1 cellular context compared by ENCODE assay signal in genomic region chr20:54168961-54169862, GRCh38.
TF ChIP-seq lines count a peak whose summit lies in the region.

No MANE protein-coding gene starts in this region.

TF ChIP-seq in HepG2, 621 proteins besides CTCF, POLR2A, EP300 and RAD21 (continued from another document):
- TF ChIP-seq, protein P1, sequence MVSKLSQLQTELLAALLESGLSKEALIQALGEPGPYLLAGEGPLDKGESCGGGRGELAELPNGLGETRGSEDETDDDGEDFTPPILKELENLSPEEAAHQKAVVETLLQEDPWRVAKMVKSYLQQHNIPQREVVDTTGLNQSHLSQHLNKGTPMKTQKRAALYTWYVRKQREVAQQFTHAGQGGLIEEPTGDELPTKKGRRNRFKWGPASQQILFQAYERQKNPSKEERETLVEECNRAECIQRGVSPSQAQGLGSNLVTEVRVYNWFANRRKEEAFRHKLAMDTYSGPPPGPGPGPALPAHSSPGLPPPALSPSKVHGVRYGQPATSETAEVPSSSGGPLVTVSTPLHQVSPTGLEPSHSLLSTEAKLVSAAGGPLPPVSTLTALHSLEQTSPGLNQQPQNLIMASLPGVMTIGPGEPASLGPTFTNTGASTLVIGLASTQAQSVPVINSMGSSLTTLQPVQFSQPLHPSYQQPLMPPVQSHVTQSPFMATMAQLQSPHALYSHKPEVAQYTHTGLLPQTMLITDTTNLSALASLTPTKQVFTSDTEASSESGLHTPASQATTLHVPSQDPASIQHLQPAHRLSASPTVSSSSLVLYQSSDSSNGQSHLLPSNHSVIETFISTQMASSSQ (IDR thresholded peaks at IDR 0.05; ENCODE audit: low read depth) = no peak
- TF ChIP-seq, protein P1 (CRISPR knock-in tag; IDR thresholded peaks at IDR 0.05; ENCODE audit: borderline replicate concordance) = no peak
- TF ChIP-seq, protein P2, sequence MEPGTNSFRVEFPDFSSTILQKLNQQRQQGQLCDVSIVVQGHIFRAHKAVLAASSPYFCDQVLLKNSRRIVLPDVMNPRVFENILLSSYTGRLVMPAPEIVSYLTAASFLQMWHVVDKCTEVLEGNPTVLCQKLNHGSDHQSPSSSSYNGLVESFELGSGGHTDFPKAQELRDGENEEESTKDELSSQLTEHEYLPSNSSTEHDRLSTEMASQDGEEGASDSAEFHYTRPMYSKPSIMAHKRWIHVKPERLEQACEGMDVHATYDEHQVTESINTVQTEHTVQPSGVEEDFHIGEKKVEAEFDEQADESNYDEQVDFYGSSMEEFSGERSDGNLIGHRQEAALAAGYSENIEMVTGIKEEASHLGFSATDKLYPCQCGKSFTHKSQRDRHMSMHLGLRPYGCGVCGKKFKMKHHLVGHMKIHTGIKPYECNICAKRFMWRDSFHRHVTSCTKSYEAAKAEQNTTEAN (CRISPR knock-in tag; conservative IDR thresholded peaks at IDR 0.05) = no peak
- TF ChIP-seq, protein P3, sequence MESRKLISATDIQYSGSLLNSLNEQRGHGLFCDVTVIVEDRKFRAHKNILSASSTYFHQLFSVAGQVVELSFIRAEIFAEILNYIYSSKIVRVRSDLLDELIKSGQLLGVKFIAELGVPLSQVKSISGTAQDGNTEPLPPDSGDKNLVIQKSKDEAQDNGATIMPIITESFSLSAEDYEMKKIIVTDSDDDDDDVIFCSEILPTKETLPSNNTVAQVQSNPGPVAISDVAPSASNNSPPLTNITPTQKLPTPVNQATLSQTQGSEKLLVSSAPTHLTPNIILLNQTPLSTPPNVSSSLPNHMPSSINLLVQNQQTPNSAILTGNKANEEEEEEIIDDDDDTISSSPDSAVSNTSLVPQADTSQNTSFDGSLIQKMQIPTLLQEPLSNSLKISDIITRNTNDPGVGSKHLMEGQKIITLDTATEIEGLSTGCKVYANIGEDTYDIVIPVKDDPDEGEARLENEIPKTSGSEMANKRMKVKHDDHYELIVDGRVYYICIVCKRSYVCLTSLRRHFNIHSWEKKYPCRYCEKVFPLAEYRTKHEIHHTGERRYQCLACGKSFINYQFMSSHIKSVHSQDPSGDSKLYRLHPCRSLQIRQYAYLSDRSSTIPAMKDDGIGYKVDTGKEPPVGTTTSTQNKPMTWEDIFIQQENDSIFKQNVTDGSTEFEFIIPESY (CRISPR knock-in tag; IDR thresholded peaks at IDR 0.05) = peak; percentile 36; the same call in 1 of the 2 replicates
- no peak for TF ChIP-seq ZNF766 (CRISPR knock-in tag; IDR thresholded peaks at IDR 0.05; ENCODE audit: borderline replicate concordance)
- TF ChIP-seq KAT7 (CRISPR knock-in tag; IDR thresholded peaks at IDR 0.05; ENCODE audit: borderline replicate concordance) = no peak
- no peak for TF ChIP-seq SRSF1 (optimal IDR thresholded peaks at IDR 0.05; ENCODE audit: low read depth, low read length)
- TF ChIP-seq SIN3A (IDR thresholded peaks at IDR 0.05; ENCODE audit: borderline replicate concordance, low read depth, low read length) = no peak
- TF ChIP-seq PAF1 (CRISPR knock-in tag; IDR thresholded peaks at IDR 0.05) = no peak
- no peak for TF ChIP-seq AGO1 (IDR thresholded peaks at IDR 0.05; ENCODE audit: low read depth, low read length, poor library complexity, severe bottlenecking)
- TF ChIP-seq, protein P4, sequence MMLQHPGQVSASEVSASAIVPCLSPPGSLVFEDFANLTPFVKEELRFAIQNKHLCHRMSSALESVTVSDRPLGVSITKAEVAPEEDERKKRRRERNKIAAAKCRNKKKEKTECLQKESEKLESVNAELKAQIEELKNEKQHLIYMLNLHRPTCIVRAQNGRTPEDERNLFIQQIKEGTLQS (CRISPR knock-in tag; IDR thresholded peaks at IDR 0.05) = peak; percentile 63; the same call in 1 of the 2 replicates
- no peak for TF ChIP-seq RARA (CRISPR knock-in tag; IDR thresholded peaks at IDR 0.05)
- no peak for TF ChIP-seq ZNF567 (CRISPR knock-in tag; IDR thresholded peaks at IDR 0.05; ENCODE audit: borderline replicate concordance)
- TF ChIP-seq ZEB1 (IDR thresholded peaks at IDR 0.05; ENCODE audit: insufficient replicate concordance, low read depth) = no peak
- no peak for TF ChIP-seq SOX13 (IDR thresholded peaks at IDR 0.05)
- peak in 1 of 2 experiments; percentile 63; a peak in 2 of 4 replicates for TF ChIP-seq SOX13 (CRISPR knock-in tag; conservative IDR thresholded peaks at IDR 0.05 in 1 of 2, IDR thresholded peaks at IDR 0.05 in 1 of 2)
- TF ChIP-seq CREB1 (IDR thresholded peaks at IDR 0.05) = peak; percentile 22; the same call in 1 of the 2 replicates
- no peak for TF ChIP-seq CREB1 (CRISPR knock-in tag; IDR thresholded peaks at IDR 0.05)
- TF ChIP-seq ZIK1 (CRISPR knock-in tag; IDR thresholded peaks at IDR 0.05; ENCODE audit: borderline replicate concordance, low read depth) = no peak
- 0 out of 3 replicates have a peak, but pooled peaks have one; percentile 25 for TF ChIP-seq MXI1 (IDR thresholded peaks at IDR 0.05; ENCODE audit: borderline replicate concordance, low read depth, low read length)
- TF ChIP-seq ZNF615 (CRISPR knock-in tag; IDR thresholded peaks at IDR 0.05; ENCODE audit: borderline replicate concordance) = 0 out of 2 replicates have a peak, but pooled peaks have one; percentile 55
- no peak for TF ChIP-seq ZNF234 (CRISPR knock-in tag; conservative IDR thresholded peaks at IDR 0.05)
- no peak for TF ChIP-seq MED8 (CRISPR knock-in tag; IDR thresholded peaks at IDR 0.05; ENCODE audit: insufficient replicate concordance)
